ENCODE assay signal across 1 cellular context in the genomic region with DNA sequence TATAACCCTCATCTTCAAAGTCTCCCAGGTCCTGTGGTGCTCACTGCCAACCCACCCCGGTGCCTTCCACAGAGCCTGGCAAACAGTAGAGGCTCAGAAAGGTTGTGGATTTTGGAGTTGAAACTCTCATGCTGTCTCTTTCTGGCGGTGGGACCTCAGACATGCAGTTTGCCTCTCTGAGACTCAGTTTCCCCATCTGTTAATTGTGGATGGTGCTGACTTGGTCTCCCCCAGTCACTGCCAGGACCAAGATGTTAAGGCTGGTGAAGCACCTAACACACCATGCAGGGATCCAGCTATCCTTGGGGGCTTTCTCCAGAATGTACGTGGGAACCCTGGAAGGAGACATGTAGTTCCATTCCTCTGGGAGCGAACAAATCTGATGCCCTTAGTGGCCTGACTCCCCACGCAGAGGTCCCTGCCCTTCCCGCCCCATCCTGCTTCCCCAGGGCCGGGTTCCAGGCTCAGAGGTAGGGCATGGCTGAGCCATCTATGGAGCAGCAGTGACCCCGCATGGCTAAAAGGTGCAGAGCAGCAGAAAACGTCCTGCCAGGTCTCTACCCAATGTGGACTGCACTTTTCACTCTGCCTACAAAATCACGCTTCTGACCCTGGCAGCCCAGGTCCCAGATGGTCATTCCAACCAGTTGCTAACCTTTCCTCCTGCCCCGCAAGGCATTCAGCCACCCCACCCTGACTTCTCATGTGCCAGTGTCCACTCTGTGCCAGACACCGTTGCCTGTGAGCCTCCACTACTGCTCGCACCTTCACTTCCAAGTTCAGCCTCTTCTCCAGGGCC.
TF ChIP-seq lines count a peak whose summit lies in the region.

No MANE protein-coding gene starts in this region.

TF ChIP-seq in HepG2, 621 proteins besides CTCF, POLR2A, EP300 and RAD21 (continued from another document and continues in another):
- TF ChIP-seq, protein P1, sequence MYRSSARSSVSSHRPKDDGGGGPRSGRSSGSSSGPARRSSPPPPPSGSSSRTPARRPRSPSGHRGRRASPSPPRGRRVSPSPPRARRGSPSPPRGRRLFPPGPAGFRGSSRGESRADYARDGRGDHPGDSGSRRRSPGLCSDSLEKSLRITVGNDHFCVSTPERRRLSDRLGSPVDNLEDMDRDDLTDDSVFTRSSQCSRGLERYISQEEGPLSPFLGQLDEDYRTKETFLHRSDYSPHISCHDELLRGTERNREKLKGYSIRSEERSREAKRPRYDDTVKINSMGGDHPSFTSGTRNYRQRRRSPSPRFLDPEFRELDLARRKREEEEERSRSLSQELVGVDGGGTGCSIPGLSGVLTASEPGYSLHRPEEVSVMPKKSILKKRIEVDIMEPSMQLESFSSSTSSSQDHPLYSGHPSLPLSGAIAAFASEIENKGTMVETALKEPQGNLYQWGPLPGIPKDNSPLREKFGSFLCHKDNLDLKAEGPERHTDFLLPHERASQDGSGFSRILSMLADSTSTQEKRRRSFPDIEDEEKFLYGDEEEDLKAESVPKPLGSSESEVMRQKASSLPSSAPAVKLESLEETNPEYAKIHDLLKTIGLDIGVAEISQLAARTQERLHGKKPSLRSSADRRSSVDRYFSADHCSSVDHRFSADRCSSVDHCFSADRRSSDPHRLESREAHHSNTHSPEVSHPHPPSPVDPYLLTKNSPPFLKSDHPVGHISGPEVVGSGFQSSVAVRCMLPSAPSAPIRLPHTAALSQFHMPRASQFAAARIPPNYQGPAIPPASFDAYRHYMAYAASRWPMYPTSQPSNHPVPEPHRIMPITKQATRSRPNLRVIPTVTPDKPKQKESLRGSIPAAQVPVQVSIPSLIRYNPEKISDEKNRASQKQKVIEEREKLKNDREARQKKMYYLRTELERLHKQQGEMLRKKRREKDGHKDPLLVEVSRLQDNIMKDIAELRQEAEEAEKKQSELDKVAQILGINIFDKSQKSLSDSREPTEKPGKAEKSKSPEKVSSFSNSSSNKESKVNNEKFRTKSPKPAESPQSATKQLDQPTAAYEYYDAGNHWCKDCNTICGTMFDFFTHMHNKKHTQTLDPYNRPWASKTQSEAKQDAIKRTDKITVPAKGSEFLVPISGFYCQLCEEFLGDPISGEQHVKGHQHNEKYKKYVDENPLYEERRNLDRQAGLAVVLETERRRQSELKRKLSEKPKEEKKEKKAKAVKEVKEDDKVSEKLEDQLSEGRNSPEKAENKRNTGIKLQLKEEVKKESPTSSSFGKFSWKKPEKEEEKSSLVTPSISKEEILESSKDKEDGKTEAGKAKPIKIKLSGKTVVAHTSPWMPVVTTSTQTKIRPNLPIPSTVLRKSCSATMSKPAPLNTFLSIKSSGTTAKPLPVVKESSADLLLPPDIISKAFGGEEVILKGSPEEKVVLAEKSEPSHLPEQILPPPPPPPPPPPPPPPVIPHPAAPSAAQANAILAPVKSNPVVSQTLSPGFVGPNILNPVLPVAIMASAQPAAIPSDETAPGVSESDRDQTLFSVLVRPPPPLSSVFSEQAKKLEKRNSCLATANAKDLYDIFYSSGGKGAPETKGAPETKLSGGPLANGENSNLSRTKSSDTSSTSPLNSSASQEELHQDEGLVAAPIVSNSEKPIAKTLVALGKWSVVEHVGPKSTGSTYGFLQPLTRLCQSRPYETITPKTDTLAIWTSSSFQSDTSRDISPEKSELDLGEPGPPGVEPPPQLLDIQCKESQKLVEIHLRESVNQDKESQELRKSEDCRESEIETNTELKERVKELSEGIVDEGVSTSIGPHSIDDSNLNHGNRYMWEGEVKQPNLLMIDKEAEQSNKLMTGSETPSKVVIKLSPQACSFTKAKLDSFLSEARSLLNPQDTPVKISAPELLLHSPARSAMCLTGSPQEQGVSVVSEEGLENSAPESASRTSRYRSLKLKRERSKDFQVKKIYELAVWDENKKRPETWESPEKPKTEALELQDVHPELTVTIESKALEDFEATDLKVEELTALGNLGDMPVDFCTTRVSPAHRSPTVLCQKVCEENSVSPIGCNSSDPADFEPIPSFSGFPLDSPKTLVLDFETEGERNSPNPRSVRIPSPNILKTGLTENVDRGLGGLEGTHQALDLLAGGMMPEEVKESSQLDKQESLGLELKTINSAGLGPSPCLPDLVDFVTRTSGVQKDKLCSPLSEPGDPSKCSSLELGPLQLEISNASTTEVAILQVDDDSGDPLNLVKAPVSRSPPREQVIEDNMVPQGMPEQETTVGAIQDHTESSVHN (CRISPR knock-in tag; IDR thresholded peaks at IDR 0.05), result no peak
- TF ChIP-seq, protein P2, sequence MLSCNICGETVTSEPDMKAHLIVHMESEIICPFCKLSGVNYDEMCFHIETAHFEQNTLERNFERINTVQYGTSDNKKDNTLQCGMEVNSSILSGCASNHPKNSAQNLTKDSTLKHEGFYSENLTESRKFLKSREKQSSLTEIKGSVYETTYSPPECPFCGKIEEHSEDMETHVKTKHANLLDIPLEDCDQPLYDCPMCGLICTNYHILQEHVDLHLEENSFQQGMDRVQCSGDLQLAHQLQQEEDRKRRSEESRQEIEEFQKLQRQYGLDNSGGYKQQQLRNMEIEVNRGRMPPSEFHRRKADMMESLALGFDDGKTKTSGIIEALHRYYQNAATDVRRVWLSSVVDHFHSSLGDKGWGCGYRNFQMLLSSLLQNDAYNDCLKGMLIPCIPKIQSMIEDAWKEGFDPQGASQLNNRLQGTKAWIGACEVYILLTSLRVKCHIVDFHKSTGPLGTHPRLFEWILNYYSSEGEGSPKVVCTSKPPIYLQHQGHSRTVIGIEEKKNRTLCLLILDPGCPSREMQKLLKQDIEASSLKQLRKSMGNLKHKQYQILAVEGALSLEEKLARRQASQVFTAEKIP (CRISPR knock-in tag; IDR thresholded peaks at IDR 0.05; ENCODE audit: borderline replicate concordance), result no peak
- TF ChIP-seq, protein P3, sequence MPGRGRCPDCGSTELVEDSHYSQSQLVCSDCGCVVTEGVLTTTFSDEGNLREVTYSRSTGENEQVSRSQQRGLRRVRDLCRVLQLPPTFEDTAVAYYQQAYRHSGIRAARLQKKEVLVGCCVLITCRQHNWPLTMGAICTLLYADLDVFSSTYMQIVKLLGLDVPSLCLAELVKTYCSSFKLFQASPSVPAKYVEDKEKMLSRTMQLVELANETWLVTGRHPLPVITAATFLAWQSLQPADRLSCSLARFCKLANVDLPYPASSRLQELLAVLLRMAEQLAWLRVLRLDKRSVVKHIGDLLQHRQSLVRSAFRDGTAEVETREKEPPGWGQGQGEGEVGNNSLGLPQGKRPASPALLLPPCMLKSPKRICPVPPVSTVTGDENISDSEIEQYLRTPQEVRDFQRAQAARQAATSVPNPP (CRISPR knock-in tag; IDR thresholded peaks at IDR 0.05), result no peak
- TF ChIP-seq NFKB2 (CRISPR knock-in tag; IDR thresholded peaks at IDR 0.05; ENCODE audit: borderline replicate concordance) (peak; percentile 28; the same call in 1 of the 2 replicates), SOX13 (IDR thresholded peaks at IDR 0.05) (no peak), SOX13 (CRISPR knock-in tag; conservative IDR thresholded peaks at IDR 0.05 in 1 of 2, IDR thresholded peaks at IDR 0.05 in 1 of 2) (0 out of 4 replicates have a peak, but pooled peaks of 1 of the 2 experiments have one; percentile 19), ZFX (CRISPR knock-in tag; IDR thresholded peaks at IDR 0.05; ENCODE audit: low read depth) (peak; percentile 28; the same call in 1 of the 2 replicates), ZNF451 (CRISPR knock-in tag; IDR thresholded peaks at IDR 0.05) (no peak), ZNF205 (CRISPR knock-in tag; IDR thresholded peaks at IDR 0.05) (0 out of 2 replicates have a peak, but pooled peaks have one; percentile 43), ZNF34 (CRISPR knock-in tag; IDR thresholded peaks at IDR 0.05; ENCODE audit: borderline replicate concordance) (no peak), ZFYVE20 (CRISPR knock-in tag; IDR thresholded peaks at IDR 0.05; ENCODE audit: borderline replicate concordance, low read depth) (no peak), ZNF530 (CRISPR knock-in tag; IDR thresholded peaks at IDR 0.05; ENCODE audit: low read depth) (no peak), NRL (CRISPR knock-in tag; IDR thresholded peaks at IDR 0.05; ENCODE audit: borderline replicate concordance) (no peak; the same call in 1 of the 2 replicates), SMAD1 (CRISPR knock-in tag; IDR thresholded peaks at IDR 0.05; ENCODE audit: borderline replicate concordance, low read depth) (0 out of 2 replicates have a peak, but pooled peaks have one; percentile 38), ZNF619 (CRISPR knock-in tag; IDR thresholded peaks at IDR 0.05) (0 out of 2 replicates have a peak, but pooled peaks have one; percentile 23), NCOA2 (CRISPR knock-in tag; IDR thresholded peaks at IDR 0.05) (no peak), ZFP36L1 (CRISPR knock-in tag; IDR thresholded peaks at IDR 0.05) (no peak), RFXAP (CRISPR knock-in tag; IDR thresholded peaks at IDR 0.05; ENCODE audit: borderline replicate concordance) (no peak), TBL1XR1 (IDR thresholded peaks at IDR 0.05; ENCODE audit: borderline replicate concordance, low read length, partially characterized antibody) (no peak), ZNF343 (CRISPR knock-in tag; IDR thresholded peaks at IDR 0.05) (0 out of 2 replicates have a peak, but pooled peaks have one; percentile 68), NBN (conservative IDR thresholded peaks at IDR 0.05) (no peak), ELF3 (CRISPR knock-in tag; IDR thresholded peaks at IDR 0.05) (0 out of 2 replicates have a peak, but pooled peaks have one; percentile 17), SRF (IDR thresholded peaks at IDR 0.05; ENCODE audit: low read depth, low read length) (no peak), PLRG1 (conservative IDR thresholded peaks at IDR 0.05) (no peak), ZNF547 (CRISPR knock-in tag; IDR thresholded peaks at IDR 0.05) (no peak), BRD4 (CRISPR knock-in tag; IDR thresholded peaks at IDR 0.05) (no peak), FOXJ3 (CRISPR knock-in tag; IDR thresholded peaks at IDR 0.05; ENCODE audit: borderline replicate concordance) (no peak), GZF1 (CRISPR knock-in tag; IDR thresholded peaks at IDR 0.05) (no peak), ZNF549 (CRISPR knock-in tag; IDR thresholded peaks at IDR 0.05) (no peak), TAF15 (IDR thresholded peaks at IDR 0.05; ENCODE audit: low read depth, low read length, poor library complexity, severe bottlenecking) (no peak), TEAD3 (CRISPR knock-in tag; optimal IDR thresholded peaks at IDR 0.05; ENCODE audit: borderline replicate concordance) (no peak), IRF2 (CRISPR knock-in tag; IDR thresholded peaks at IDR 0.05) (0 out of 2 replicates have a peak, but pooled peaks have one; percentile 17), ZNF558 (CRISPR knock-in tag; IDR thresholded peaks at IDR 0.05; ENCODE audit: borderline replicate concordance) (no peak)
- TF ChIP-seq, protein P4, sequence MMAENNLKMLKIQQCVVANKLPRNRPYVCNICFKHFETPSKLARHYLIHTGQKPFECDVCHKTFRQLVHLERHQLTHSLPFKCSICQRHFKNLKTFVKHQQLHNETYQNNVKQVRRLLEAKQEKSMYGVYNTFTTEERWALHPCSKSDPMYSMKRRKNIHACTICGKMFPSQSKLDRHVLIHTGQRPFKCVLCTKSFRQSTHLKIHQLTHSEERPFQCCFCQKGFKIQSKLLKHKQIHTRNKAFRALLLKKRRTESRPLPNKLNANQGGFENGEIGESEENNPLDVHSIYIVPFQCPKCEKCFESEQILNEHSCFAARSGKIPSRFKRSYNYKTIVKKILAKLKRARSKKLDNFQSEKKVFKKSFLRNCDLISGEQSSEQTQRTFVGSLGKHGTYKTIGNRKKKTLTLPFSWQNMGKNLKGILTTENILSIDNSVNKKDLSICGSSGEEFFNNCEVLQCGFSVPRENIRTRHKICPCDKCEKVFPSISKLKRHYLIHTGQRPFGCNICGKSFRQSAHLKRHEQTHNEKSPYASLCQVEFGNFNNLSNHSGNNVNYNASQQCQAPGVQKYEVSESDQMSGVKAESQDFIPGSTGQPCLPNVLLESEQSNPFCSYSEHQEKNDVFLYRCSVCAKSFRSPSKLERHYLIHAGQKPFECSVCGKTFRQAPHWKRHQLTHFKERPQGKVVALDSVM (CRISPR knock-in tag; IDR thresholded peaks at IDR 0.05), result no peak
- TF ChIP-seq, protein P5, sequence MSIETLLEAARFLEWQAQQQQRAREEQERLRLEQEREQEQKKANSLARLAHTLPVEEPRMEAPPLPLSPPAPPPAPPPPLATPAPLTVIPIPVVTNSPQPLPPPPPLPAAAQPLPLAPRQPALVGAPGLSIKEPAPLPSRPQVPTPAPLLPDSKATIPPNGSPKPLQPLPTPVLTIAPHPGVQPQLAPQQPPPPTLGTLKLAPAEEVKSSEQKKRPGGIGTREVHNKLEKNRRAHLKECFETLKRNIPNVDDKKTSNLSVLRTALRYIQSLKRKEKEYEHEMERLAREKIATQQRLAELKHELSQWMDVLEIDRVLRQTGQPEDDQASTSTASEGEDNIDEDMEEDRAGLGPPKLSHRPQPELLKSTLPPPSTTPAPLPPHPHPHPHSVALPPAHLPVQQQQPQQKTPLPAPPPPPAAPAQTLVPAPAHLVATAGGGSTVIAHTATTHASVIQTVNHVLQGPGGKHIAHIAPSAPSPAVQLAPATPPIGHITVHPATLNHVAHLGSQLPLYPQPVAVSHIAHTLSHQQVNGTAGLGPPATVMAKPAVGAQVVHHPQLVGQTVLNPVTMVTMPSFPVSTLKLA (IDR thresholded peaks at IDR 0.05), result no peak
- TF ChIP-seq, protein P6, sequence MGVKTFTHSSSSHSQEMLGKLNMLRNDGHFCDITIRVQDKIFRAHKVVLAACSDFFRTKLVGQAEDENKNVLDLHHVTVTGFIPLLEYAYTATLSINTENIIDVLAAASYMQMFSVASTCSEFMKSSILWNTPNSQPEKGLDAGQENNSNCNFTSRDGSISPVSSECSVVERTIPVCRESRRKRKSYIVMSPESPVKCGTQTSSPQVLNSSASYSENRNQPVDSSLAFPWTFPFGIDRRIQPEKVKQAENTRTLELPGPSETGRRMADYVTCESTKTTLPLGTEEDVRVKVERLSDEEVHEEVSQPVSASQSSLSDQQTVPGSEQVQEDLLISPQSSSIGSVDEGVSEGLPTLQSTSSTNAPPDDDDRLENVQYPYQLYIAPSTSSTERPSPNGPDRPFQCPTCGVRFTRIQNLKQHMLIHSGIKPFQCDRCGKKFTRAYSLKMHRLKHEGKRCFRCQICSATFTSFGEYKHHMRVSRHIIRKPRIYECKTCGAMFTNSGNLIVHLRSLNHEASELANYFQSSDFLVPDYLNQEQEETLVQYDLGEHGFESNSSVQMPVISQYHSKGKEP (CRISPR knock-in tag; IDR thresholded peaks at IDR 0.05), result no peak
- TF ChIP-seq, protein P7, sequence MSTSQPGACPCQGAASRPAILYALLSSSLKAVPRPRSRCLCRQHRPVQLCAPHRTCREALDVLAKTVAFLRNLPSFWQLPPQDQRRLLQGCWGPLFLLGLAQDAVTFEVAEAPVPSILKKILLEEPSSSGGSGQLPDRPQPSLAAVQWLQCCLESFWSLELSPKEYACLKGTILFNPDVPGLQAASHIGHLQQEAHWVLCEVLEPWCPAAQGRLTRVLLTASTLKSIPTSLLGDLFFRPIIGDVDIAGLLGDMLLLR (CRISPR knock-in tag; IDR thresholded peaks at IDR 0.05), result no peak
- TF ChIP-seq, protein P8, sequence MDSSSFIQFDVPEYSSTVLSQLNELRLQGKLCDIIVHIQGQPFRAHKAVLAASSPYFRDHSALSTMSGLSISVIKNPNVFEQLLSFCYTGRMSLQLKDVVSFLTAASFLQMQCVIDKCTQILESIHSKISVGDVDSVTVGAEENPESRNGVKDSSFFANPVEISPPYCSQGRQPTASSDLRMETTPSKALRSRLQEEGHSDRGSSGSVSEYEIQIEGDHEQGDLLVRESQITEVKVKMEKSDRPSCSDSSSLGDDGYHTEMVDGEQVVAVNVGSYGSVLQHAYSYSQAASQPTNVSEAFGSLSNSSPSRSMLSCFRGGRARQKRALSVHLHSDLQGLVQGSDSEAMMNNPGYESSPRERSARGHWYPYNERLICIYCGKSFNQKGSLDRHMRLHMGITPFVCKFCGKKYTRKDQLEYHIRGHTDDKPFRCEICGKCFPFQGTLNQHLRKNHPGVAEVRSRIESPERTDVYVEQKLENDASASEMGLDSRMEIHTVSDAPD (CRISPR knock-in tag; IDR thresholded peaks at IDR 0.05), result no peak
- TF ChIP-seq, protein P9, sequence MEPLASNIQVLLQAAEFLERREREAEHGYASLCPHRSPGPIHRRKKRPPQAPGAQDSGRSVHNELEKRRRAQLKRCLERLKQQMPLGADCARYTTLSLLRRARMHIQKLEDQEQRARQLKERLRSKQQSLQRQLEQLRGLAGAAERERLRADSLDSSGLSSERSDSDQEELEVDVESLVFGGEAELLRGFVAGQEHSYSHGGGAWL (CRISPR knock-in tag; IDR thresholded peaks at IDR 0.05), result no peak
